In the genomic region with DNA sequence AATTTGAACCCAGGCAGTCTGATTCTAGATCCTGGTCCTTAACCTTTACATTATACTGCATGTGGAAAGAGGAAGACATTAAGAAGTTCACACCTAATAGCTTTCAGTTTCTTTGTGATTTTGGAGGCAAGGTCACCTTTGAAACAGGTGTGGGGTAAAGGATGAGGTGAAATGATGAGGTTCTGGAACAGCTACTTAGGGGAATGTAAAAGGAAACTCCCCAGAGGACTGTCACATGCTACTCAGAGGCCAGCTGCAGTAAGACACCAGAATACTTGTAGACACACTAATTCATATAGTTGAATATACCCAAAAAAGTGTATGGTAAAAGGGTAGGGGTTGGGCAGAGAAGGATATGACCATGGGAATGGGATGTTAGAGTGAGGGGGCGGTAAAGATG, we compare ENCODE assay signal across 15 cellular contexts. TPM values are rescaled to one million over a fixed set of nuclear protein-coding genes. Genes with fewer than 3 reads are reported as not detected.
DNase-seq lines count a peak whose midpoint lies in the region; ATAC-seq and TF ChIP-seq lines count a peak whose summit lies in the region.
"Had no signal": no experiment of that assay in that cellular context is flagged by ENCODE, and none has a peak within 500 bp of the region (broad histone marks: within the 10 kb centered on the region; RNA-seq: fewer than 3 reads in every experiment).

No MANE protein-coding gene starts in this region.

- no peak overlapping the region for H2AFZ ChIP-seq in Karpas-422 (ENCODE audit: low read length)

- intact Hi-C loops in heart right ventricle (cut with DNase I): no loop called here

- H3K79me2 ChIP-seq in Karpas-422 (ENCODE audit: low read length): peaks cover 95% of the 10 kb centered on the region

- 97% methylated on average over 1 of the region's 1 CpG for WGBS in heart right ventricle, 2 donors

- H3K9ac ChIP-seq in Karpas-422 (ENCODE audit: low read length): no peak overlapping the region

- H3K4me2 ChIP-seq in Karpas-422 (ENCODE audit: low read depth, low read length, poor library complexity, severe bottlenecking): no peak overlapping the region

- H3K27me3 ChIP-seq in Karpas-422 (ENCODE audit: low read length): no peaks in the 10 kb centered on the region
- H3K27me3 ChIP-seq in heart right ventricle: no peaks in the 10 kb centered on the region
- H3K27me3 ChIP-seq: foreskin keratinocyte, thyroid gland had no signal

- peak; percentile 73 for ATAC-seq in GM18868 (IDR thresholded peaks at IDR 0.05; ENCODE audit: unreplicated experiment)
- peak; percentile 48 for ATAC-seq in HG02678 (IDR thresholded peaks at IDR 0.05; ENCODE audit: unreplicated experiment)
- ATAC-seq in heart right ventricle: no peak
- ATAC-seq in GM19035 (IDR thresholded peaks at IDR 0.05; ENCODE audit: unreplicated experiment): no peak
- ATAC-seq: foreskin keratinocyte had no signal

- no peaks in the 10 kb centered on the region for H3K9me2 ChIP-seq in Karpas-422 (replicated peaks; ENCODE audit: insufficient read depth, low read length)

- DNase-seq in Karpas-422 (peak; percentile 44), NCI-H1694 treated with DMSO at 0.1 percent for 48 hours (lab: John Stamatoyannopoulos, UW) (no peak), retina (no peak), heart right ventricle (no peak)
- DNase-seq: activated CD4-positive, alpha-beta T cell treated with anti-CD3 and anti-CD28 coated beads for 4 hours; activated naive CD4-positive, alpha-beta T cell; foreskin keratinocyte; HFFc6; left ventricle myocardium inferior; occipital lobe; T-helper 9 cell; thyroid gland had no signal

- no peaks in the 10 kb centered on the region; the same call in 1 of the 2 replicates for H3K9me3 ChIP-seq in Karpas-422 (ENCODE audit: low read length)
- no peaks in the 10 kb centered on the region for H3K9me3 ChIP-seq in heart right ventricle
- H3K9me3 ChIP-seq: left ventricle myocardium inferior, thyroid gland had no signal

- H3K4me3 ChIP-seq in Karpas-422 (ENCODE audit: low read length) (no peak overlapping the region), heart right ventricle (no peak overlapping the region)
- H3K4me3 ChIP-seq: left ventricle myocardium inferior, thyroid gland had no signal

- H3K36me3 ChIP-seq in Karpas-422 (ENCODE audit: insufficient read depth, low read length) (peaks cover 31% of the 10 kb centered on the region), heart right ventricle (peaks cover 0 to 19% (median 0%) of the 10 kb centered on the region in 9 donors)
- H3K36me3 ChIP-seq: thyroid gland had no signal

- TF ChIP-seq CTCF in heart right ventricle (IDR thresholded peaks at IDR 0.05): no peak

- H3K4me1 ChIP-seq in Karpas-422 (ENCODE audit: low read length): peaks cover 34% of the 10 kb centered on the region
- peaks cover 0 to 37% (median 7%) of the 10 kb centered on the region in 9 donors for H3K4me1 ChIP-seq in heart right ventricle

- H3K27ac ChIP-seq in Karpas-422 (ENCODE audit: low read length): peak overlapping the region; percentile 17; the same call in 1 of the 2 replicates
- no peak overlapping the region for H3K27ac ChIP-seq in heart right ventricle
- H3K27ac ChIP-seq: foreskin keratinocyte, left ventricle myocardium inferior, thyroid gland had no signal

- no peaks in the 10 kb centered on the region for H4K20me1 ChIP-seq in Karpas-422 (ENCODE audit: insufficient read depth, low read depth, low read length)

RNA-seq across cellular contexts. Expression of a gene that starts 5.4 kb away (rescaled TPM):
- 39.3 and 45.6 TPM in 2 replicates for total RNA-seq in Karpas-422 (2014; rRNA removed; shearing (Covaris generic); ENCODE audit: low replicate concordance)
- total RNA-seq in heart right ventricle: 10 to 100 TPM; 22.8 to 34.9 (median 31.1) TPM
- polyA plus RNA-seq in heart right ventricle: 10 to 100 TPM; 17.2 to 21.3 TPM

RNA-seq across cellular contexts. Expression of a gene that starts 5.6 kb away (rescaled TPM):
- 13.8 and 26.0 TPM in 2 replicates for total RNA-seq in Karpas-422 (2014; rRNA removed; shearing (Covaris generic); ENCODE audit: low replicate concordance)
- 100 to 1,000 TPM; 108 to 203 (median 177) TPM for total RNA-seq in heart right ventricle
- polyA plus RNA-seq in heart right ventricle: 10 to 100 TPM; 52.7 to 58.4 TPM

Comparison
In these comparisons a context has a peak if more than half of its experiments do, and no peak if none do; other contexts are left out.
1. ATAC-seq: peak in GM18868 (single experiment) and HG02678 (single experiment); none in heart right ventricle (0 of 8) and GM19035 (single experiment).